ENCODE assay signal across 8 cellular contexts in genomic region chr17:72030067-72030899, GRCh38.
A peak's percentile ranks its signal among the peaks of the same experiment; 100 is the strongest.
DNase-seq lines count a peak whose midpoint lies in the region; ATAC-seq and TF ChIP-seq lines count a peak whose summit lies in the region.

No MANE protein-coding gene starts in this region.

- no peaks in the 10 kb centered on the region for H3K27me3 ChIP-seq in CD4-positive, alpha-beta memory T cell (ENCODE audit: insufficient read depth, low read length)
- H3K27me3 ChIP-seq in PC-3 (ENCODE audit: low read length) (no peaks in the 10 kb centered on the region), kidney epithelial cell (ENCODE audit: control insufficient read depth, insufficient read depth, low read length) (no peaks in the 10 kb centered on the region)

- POLR2A ChIA-PET in CD4-positive, alpha-beta memory T cell (lab: Charles Lee; ENCODE audit: partially characterized antibody), result no interaction called here
- POLR2A ChIA-PET in PC-3 (lab: Charles Lee; ENCODE audit: unreplicated experiment), result no interaction called here

- H3K4me1 ChIP-seq in CD4-positive, alpha-beta memory T cell (ENCODE audit: insufficient read depth, low read length), result peaks cover 10% of the 10 kb centered on the region
- peaks cover 5% of the 10 kb centered on the region; the same call in 1 of the 2 replicates for H3K4me1 ChIP-seq in PC-3 (ENCODE audit: insufficient read depth, low read length)

- H3K4me3 Mint-ChIP-seq in CD4-positive, alpha-beta memory T cell, result peak overlapping the region; percentile 75 to 86 (median 82)

- peak overlapping the region in 6 of 7 donors; percentile 51 to 81 (median 77) for H3K27ac Mint-ChIP-seq in CD4-positive, alpha-beta memory T cell

- peak overlapping the region; percentile 13 for H3K9ac ChIP-seq in PC-3 (ENCODE audit: low read length)

- H4K20me1 ChIP-seq in PC-3 (ENCODE audit: low read length), result no peaks in the 10 kb centered on the region

- peak overlapping the region; percentile 73 for H2AFZ ChIP-seq in PC-3 (ENCODE audit: low read length)

- DNase-seq in CD4-positive, alpha-beta memory T cell, result peak in 4 of 5 donors; percentile 5 to 9 (median 7)
- DNase-seq in PC-3 (peak; percentile 63), kidney epithelial cell (ENCODE audit: low read depth) (peak; percentile 28), AML-193 (lab: John Stamatoyannopoulos, UW) (no peak)
- DNase-seq in central memory CD4-positive, alpha-beta T cell, result peak; percentile 8
- peak; percentile 3 for DNase-seq in stimulated activated CD4-positive, alpha-beta T cell treated with anti-CD3 and anti-CD28 coated beads, Interleukin-4, amount 100 ng/mL, for 1 hour

- H3K36me3 ChIP-seq in CD4-positive, alpha-beta memory T cell (ENCODE audit: insufficient read depth, low read length), result no peaks in the 10 kb centered on the region
- no peaks in the 10 kb centered on the region for H3K36me3 ChIP-seq in PC-3 (ENCODE audit: low read depth, low read length)
- no peaks in the 10 kb centered on the region for H3K36me3 ChIP-seq in kidney epithelial cell (ENCODE audit: control insufficient read depth, insufficient read depth, low read length)

- H3K9me2 ChIP-seq in PC-3 (replicated peaks; ENCODE audit: low read length), result no peaks in the 10 kb centered on the region

- H3K4me3 ChIP-seq in CD4-positive, alpha-beta memory T cell (ENCODE audit: low read length in 2 of 2), result peak overlapping the region in 1 of 2 donors; percentile 46
- H3K4me3 ChIP-seq in PC-3 (ENCODE audit: low read length) (peak overlapping the region; percentile 58), kidney epithelial cell (ENCODE audit: low read depth, low read length) (peak overlapping the region; percentile 40)

- peak; percentile 53 for TF ChIP-seq CTCF in PC-3 (conservative IDR thresholded peaks at IDR 0.05; ENCODE audit: low read depth, low read length)
- peak; percentile 64 for TF ChIP-seq CTCF in kidney epithelial cell (IDR thresholded peaks at IDR 0.05; ENCODE audit: insufficient read depth, low read length, poor library complexity, severe bottlenecking)

- peaks cover 1 to 13% of the 10 kb centered on the region in 2 donors for H3K27me3 Mint-ChIP-seq in CD4-positive, alpha-beta memory T cell

- peak overlapping the region; percentile 65 for H3K4me2 ChIP-seq in PC-3 (ENCODE audit: low read length)

- peaks cover 10 to 22% (median 15%) of the 10 kb centered on the region in 4 donors for H3K4me1 Mint-ChIP-seq in CD4-positive, alpha-beta memory T cell

- no peak overlapping the region for H3K27ac ChIP-seq in CD4-positive, alpha-beta memory T cell (ENCODE audit: low read depth, low read length)
- H3K27ac ChIP-seq in PC-3 (ENCODE audit: low read length), result no peak overlapping the region

- H3K36me3 Mint-ChIP-seq in CD4-positive, alpha-beta memory T cell, result no peaks in the 10 kb centered on the region

- CTCF ChIA-PET in CD4-positive, alpha-beta memory T cell (lab: Charles Lee; ENCODE audit: partially characterized antibody), result no interaction called here
- CTCF ChIA-PET in PC-3 (lab: Charles Lee), result no interaction called here

- no peaks in the 10 kb centered on the region for H3K9me3 ChIP-seq in CD4-positive, alpha-beta memory T cell (ENCODE audit: control insufficient read depth in 1 of 2, low read length in 2 of 2)
- no peaks in the 10 kb centered on the region for H3K9me3 ChIP-seq in PC-3 (ENCODE audit: low read length)

- BruUV-seq in PC-3 (replicated peaks; lab: Mats Ljungman, UMichigan), result TSS peak; percentile 27

- no peaks in the 10 kb centered on the region for H3K79me2 ChIP-seq in PC-3 (ENCODE audit: low read length)

- peak; percentile 73 for ATAC-seq in GM19023 (IDR thresholded peaks at IDR 0.05; ENCODE audit: unreplicated experiment)
- ATAC-seq in HG03103 (IDR thresholded peaks at IDR 0.05; ENCODE audit: low read depth, unreplicated experiment), result peak; percentile 54
- peak; percentile 85 for ATAC-seq in PC-3

- intact Hi-C loops in CD4-positive, alpha-beta memory T cell (cut with micrococcal nuclease), result no loop called here
- intact Hi-C loops in PC-3 (cut with micrococcal nuclease), result loop anchor here (5.0 kb wide), 2 partner anchors 53 to 67 kb away; no protein-coding TSS in a partner anchor

- H3K9me3 Mint-ChIP-seq in CD4-positive, alpha-beta memory T cell, result peaks cover 0 to 6% (median 0%) of the 10 kb centered on the region in 8 donors

- H3F3A ChIP-seq in PC-3 (ENCODE audit: low read length, unreplicated experiment), result no peaks in the 10 kb centered on the region

Comparison
In these comparisons a context has a peak if more than half of its experiments do, and no peak if none do; other contexts are left out.
1. DNase-seq: peak in CD4-positive, alpha-beta memory T cell (4 of 5), PC-3 (single experiment), central memory CD4-positive, alpha-beta T cell (single experiment), kidney epithelial cell (single experiment) and stimulated activated CD4-positive, alpha-beta T cell treated with anti-CD3 and anti-CD28 coated beads, Interleukin-4, amount 100 ng/mL, for 1 hour (single experiment); none in AML-193 (0 of 2).
2. Peak in every context shown above with its lines, with median percentiles within 50 percentile points of each other: ATAC-seq.